ENCODE assay signal across 22 cellular contexts in genomic region chr14:38143170-38143569, GRCh38.
A peak's percentile ranks its signal among the peaks of the same experiment; 100 is the strongest.
DNase-seq lines count a peak whose midpoint lies in the region; TF ChIP-seq lines count a peak whose summit lies in the region.
"Had no signal": no experiment of that assay in that cellular context is flagged by ENCODE, and none has a peak within 500 bp of the region (broad histone marks: within the 10 kb centered on the region; RNA-seq: fewer than 3 reads in every experiment).

No MANE protein-coding gene starts in this region.

- H3K27ac ChIP-seq in AG04450 (ENCODE audit: low read depth, low read length) (peak overlapping the region; percentile 92), HUES48 (ENCODE audit: low read depth, low read length) (peak overlapping the region; percentile 56), left ventricle myocardium inferior (replicated peaks) (no peak overlapping the region)
- H3K27ac ChIP-seq: foreskin keratinocyte had no signal

- peaks cover 23% of the 10 kb centered on the region for H3K4me1 Mint-ChIP-seq in glutamatergic neuron (ENCODE audit: low read depth, unreplicated experiment)
- H3K4me1 Mint-ChIP-seq in Calu3 (ENCODE audit: low read depth, unreplicated experiment): peaks cover 9% of the 10 kb centered on the region
- H3K4me1 Mint-ChIP-seq: activated CD4-positive, alpha-beta T cell treated with anti-CD3 and anti-CD28 coated beads, Interleukin-2, amount 10 ng/mL, durations not matched to agents 24 days and 14 days; mesothelial cell of epicardium; neural crest cell had no signal

- TF ChIP-seq CTCF in AG04450 (IDR thresholded peaks at IDR 0.05; ENCODE audit: low read depth, low read length): no peak
- TF ChIP-seq CTCF in glutamatergic neuron (IDR thresholded peaks at IDR 0.05; ENCODE audit: partially characterized antibody, unreplicated experiment): no peak
- TF ChIP-seq CTCF in left ventricle myocardium inferior (IDR thresholded peaks at IDR 0.05; ENCODE audit: borderline replicate concordance): no peak
- no peak for TF ChIP-seq CTCF in Calu3 (IDR thresholded peaks at IDR 0.05; ENCODE audit: unreplicated experiment)

- H3K9me3 ChIP-seq in AG04450 (ENCODE audit: control insufficient read depth, insufficient read depth, low read length) (no peaks in the 10 kb centered on the region), HUES48 (ENCODE audit: control insufficient read depth, insufficient read depth, low read length) (no peaks in the 10 kb centered on the region), adipocyte (ENCODE audit: control insufficient read depth, low read length) (no peaks in the 10 kb centered on the region), left ventricle myocardium inferior (replicated peaks) (no peaks in the 10 kb centered on the region)
- H3K9me3 ChIP-seq: HAP-1 had no signal

- H3K4me1 ChIP-seq in HUES48 (ENCODE audit: control insufficient read depth, insufficient read depth, low read length) (peaks cover 31% of the 10 kb centered on the region), adipocyte (ENCODE audit: control insufficient read depth, insufficient read depth, low read length) (peaks cover 24% of the 10 kb centered on the region), left ventricle myocardium inferior (peaks cover 7% of the 10 kb centered on the region)
- H3K4me1 ChIP-seq: foreskin keratinocyte, HAP-1 had no signal

- CTCF ChIA-PET in AG04450 (lab: Charles Lee) (interaction anchor here (0.6 kb wide), 1 partner anchor 74 kb away, joined by 3 read pairs; no protein-coding TSS in a partner anchor), Calu3 (lab: Charles Lee) (no interaction called here)

- H3K36me3 ChIP-seq in HUES48 (ENCODE audit: control insufficient read depth, insufficient read depth, low read length): no peaks in the 10 kb centered on the region
- no peaks in the 10 kb centered on the region for H3K36me3 ChIP-seq in adipocyte (ENCODE audit: control insufficient read depth, insufficient read depth, low read length, severe bottlenecking)
- no peaks in the 10 kb centered on the region for H3K36me3 ChIP-seq in left ventricle myocardium inferior
- H3K36me3 ChIP-seq: HAP-1 had no signal

- no TSS peak for BruUV-seq in Calu3 (replicated peaks; lab: Mats Ljungman, UMichigan)

- POLR2A ChIA-PET in AG04450 (lab: Yijun Ruan, JAX): interaction anchor here (1.0 kb wide), 1 partner anchor 21 kb away, joined by 3 read pairs; no protein-coding TSS in a partner anchor

- no peak for DNase-seq in AG04450 (ENCODE audit: low read depth, low spot score)
- DNase-seq in adipocyte (ENCODE audit: low read depth): peak; percentile 26
- DNase-seq in glutamatergic neuron: no peak
- no peak for DNase-seq in left ventricle myocardium inferior
- no peak for DNase-seq in putamen (ENCODE audit: low spot score)
- no peak for DNase-seq in stimulated activated CD4-positive, alpha-beta T cell treated with anti-CD3 and anti-CD28 coated beads, Interleukin-4, amount 100 ng/mL, for 24 hours
- DNase-seq in Calu3: no peak
- DNase-seq: activated CD4-positive, alpha-beta T cell treated with anti-CD3 and anti-CD28 coated beads, Interleukin-2, amount 10 ng/mL, durations not matched to agents 24 days and 14 days; activated CD8-positive, alpha-beta memory T cell treated with anti-CD3 and anti-CD28 coated beads, Interleukin-2, amount 50 U/mL, for 48 hours; activated gamma-delta T cell treated with Interleukin-2 at 50 U/mL for 16 hours; CD4-positive, alpha-beta T cell; DMS79 treated with DMSO at 0.1 percent for 48 hours; effector memory CD4-positive, alpha-beta T cell; hypothalamus; KG1; NCI-H1092; NCI-H524 treated with DMSO at 0.1 percent for 48 hours had no signal

- no peaks in the 10 kb centered on the region for H3K27me3 ChIP-seq in AG04450 (ENCODE audit: control insufficient read depth, insufficient read depth, low read length)
- no peaks in the 10 kb centered on the region for H3K27me3 ChIP-seq in HUES48 (ENCODE audit: control insufficient read depth, insufficient read depth, low read length)
- H3K27me3 ChIP-seq in adipocyte (replicated peaks; ENCODE audit: control insufficient read depth, insufficient read depth, low read length): no peaks in the 10 kb centered on the region
- H3K27me3 ChIP-seq in left ventricle myocardium inferior (ENCODE audit: low read depth): no peaks in the 10 kb centered on the region
- H3K27me3 ChIP-seq: foreskin keratinocyte had no signal

- H3K4me3 Mint-ChIP-seq in glutamatergic neuron (ENCODE audit: unreplicated experiment) (peak overlapping the region; percentile 35), Calu3 (ENCODE audit: low read depth, unreplicated experiment) (no peak overlapping the region)
- H3K4me3 Mint-ChIP-seq: activated CD4-positive, alpha-beta T cell treated with anti-CD3 and anti-CD28 coated beads, Interleukin-2, amount 10 ng/mL, durations not matched to agents 24 days and 14 days; CD4-positive, alpha-beta T cell; mesothelial cell of epicardium; neural crest cell had no signal

- peak overlapping the region; percentile 73 for H3K27ac Mint-ChIP-seq in glutamatergic neuron (ENCODE audit: unreplicated experiment)
- H3K27ac Mint-ChIP-seq in Calu3 (ENCODE audit: unreplicated experiment): no peak overlapping the region
- H3K27ac Mint-ChIP-seq: activated CD4-positive, alpha-beta T cell treated with anti-CD3 and anti-CD28 coated beads, Interleukin-2, amount 10 ng/mL, durations not matched to agents 24 days and 14 days; CD4-positive, alpha-beta T cell; mesothelial cell of epicardium had no signal

- H3K9ac ChIP-seq in HUES48 (ENCODE audit: low read depth, low read length) (no peak overlapping the region), adipocyte (ENCODE audit: low read length) (peak overlapping the region; percentile 28)

- intact Hi-C loops in left ventricle myocardium inferior (cut with micrococcal nuclease) (no loop called here), Calu3 (cut with micrococcal nuclease; ENCODE audit: unreplicated experiment) (no loop called here)

- H3K4me3 ChIP-seq in AG04450 (ENCODE audit: low read depth, low read length) (no peak overlapping the region; the same call in 1 of the 2 replicates), HUES48 (ENCODE audit: low read depth, low read length) (no peak overlapping the region), adipocyte (ENCODE audit: low read length) (peak overlapping the region; percentile 46), left ventricle myocardium inferior (no peak overlapping the region)
- H3K4me3 ChIP-seq: HAP-1 had no signal

- H3K36me3 Mint-ChIP-seq in glutamatergic neuron (ENCODE audit: unreplicated experiment) (no peaks in the 10 kb centered on the region), Calu3 (ENCODE audit: insufficient read depth, unreplicated experiment) (no peaks in the 10 kb centered on the region)
- H3K36me3 Mint-ChIP-seq: mesothelial cell of epicardium had no signal

- peaks cover 3% of the 10 kb centered on the region for H3K27me3 Mint-ChIP-seq in glutamatergic neuron (ENCODE audit: unreplicated experiment)
- H3K27me3 Mint-ChIP-seq in Calu3 (ENCODE audit: unreplicated experiment): peaks cover 9% of the 10 kb centered on the region
- H3K27me3 Mint-ChIP-seq: activated CD4-positive, alpha-beta T cell treated with anti-CD3 and anti-CD28 coated beads, Interleukin-2, amount 10 ng/mL, durations not matched to agents 24 days and 14 days; CD4-positive, alpha-beta T cell had no signal

- H3K9me3 Mint-ChIP-seq in glutamatergic neuron (ENCODE audit: unreplicated experiment) (no peaks in the 10 kb centered on the region), Calu3 (ENCODE audit: low read depth, unreplicated experiment) (no peaks in the 10 kb centered on the region)
- H3K9me3 Mint-ChIP-seq: activated CD4-positive, alpha-beta T cell treated with anti-CD3 and anti-CD28 coated beads, Interleukin-2, amount 10 ng/mL, durations not matched to agents 24 days and 14 days; CD4-positive, alpha-beta T cell; mesothelial cell of epicardium; neural crest cell had no signal
